In genomic region chr3:51434746-51435323, GRCh38 we compare ENCODE assay signal across 8 cellular contexts. TPM values are rescaled to one million over a fixed set of nuclear protein-coding genes. Genes with fewer than 3 reads are reported as not detected.
DNase-seq lines count a peak whose midpoint lies in the region; ATAC-seq and TF ChIP-seq lines count a peak whose summit lies in the region.

No MANE protein-coding gene starts in this region.

- DNase-seq in NCI-H345 (lab: John Stamatoyannopoulos, UW) = peak; percentile 1
- DNase-seq in NCI-H345 treated with DMSO at 0.1 percent for 48 hours (lab: John Stamatoyannopoulos, UW; ENCODE audit: unreplicated experiment) = no peak
- DNase-seq in Karpas-422 = peak; percentile 86
- peak; percentile 44 for DNase-seq in central memory CD4-positive, alpha-beta T cell
- no peak for DNase-seq in left lobe of liver (ENCODE audit: low spot score)
- peak; percentile 9 to 14 for DNase-seq in stimulated activated CD8-positive, alpha-beta memory T cell treated with anti-CD3 and anti-CD28 coated beads, Interleukin-15, amount 100 ng/mL, for 48 hours (ENCODE audit: low read depth in 2 of 2)

- H3K4me2 ChIP-seq in Karpas-422 (ENCODE audit: low read depth, low read length, poor library complexity, severe bottlenecking) (no peak overlapping the region), SU-DHL-6 (ENCODE audit: low read depth, low read length, poor library complexity, severe bottlenecking) (no peak overlapping the region)

- H3F3A ChIP-seq in SU-DHL-6 (ENCODE audit: insufficient read depth) = 0 out of 2 replicates have a peak, but pooled peaks cover 9% of the 10 kb centered on the region

- H3K9me2 ChIP-seq in Karpas-422 (replicated peaks; ENCODE audit: insufficient read depth, low read length) (no peaks in the 10 kb centered on the region), SU-DHL-6 (replicated peaks; ENCODE audit: insufficient read depth, low read length) (no peaks in the 10 kb centered on the region)

- H3K9ac ChIP-seq in Karpas-422 (ENCODE audit: low read length) = no peak overlapping the region
- no peak overlapping the region for H3K9ac ChIP-seq in SU-DHL-6 (ENCODE audit: low read length)

- no peaks in the 10 kb centered on the region for H4K20me1 ChIP-seq in Karpas-422 (ENCODE audit: insufficient read depth, low read depth, low read length)
- H4K20me1 ChIP-seq in SU-DHL-6 (ENCODE audit: low read depth, low read length) = peaks cover 5% of the 10 kb centered on the region; the same call in 1 of the 2 replicates

- ATAC-seq in left lobe of liver = peak; percentile 97
- no peak for ATAC-seq in GM18519 (IDR thresholded peaks at IDR 0.05; ENCODE audit: low FRiP score, unreplicated experiment)

- TF ChIP-seq CTCF in SU-DHL-6 (IDR thresholded peaks at IDR 0.05; ENCODE audit: insufficient read depth, low read length, poor library complexity, severe bottlenecking) = peak; percentile 59

- H2AFZ ChIP-seq in Karpas-422 (ENCODE audit: low read length) (no peak overlapping the region), SU-DHL-6 (ENCODE audit: low read depth, low read length, severe bottlenecking) (no peak overlapping the region)

- H3K9me3 ChIP-seq in Karpas-422 (ENCODE audit: low read length) (no peaks in the 10 kb centered on the region), SU-DHL-6 (ENCODE audit: insufficient read depth, low read length) (no peaks in the 10 kb centered on the region)

- peaks cover 22% of the 10 kb centered on the region; the same call in 1 of the 2 replicates for H3K36me3 ChIP-seq in Karpas-422 (ENCODE audit: insufficient read depth, low read length)
- H3K36me3 ChIP-seq in SU-DHL-6 (ENCODE audit: low read length) = peaks cover 27% of the 10 kb centered on the region

- H3K79me2 ChIP-seq in Karpas-422 (ENCODE audit: low read length) (peaks cover 16% of the 10 kb centered on the region), SU-DHL-6 (ENCODE audit: insufficient read depth, low read length) (peaks cover 10% of the 10 kb centered on the region; the same call in 1 of the 2 replicates)

- H3K27ac ChIP-seq in Karpas-422 (ENCODE audit: low read length) (no peak overlapping the region), SU-DHL-6 (ENCODE audit: low read depth, low read length) (no peak overlapping the region)

- no peaks in the 10 kb centered on the region for H3K4me1 ChIP-seq in Karpas-422 (ENCODE audit: low read length)

- no peaks in the 10 kb centered on the region for H3K27me3 ChIP-seq in Karpas-422 (ENCODE audit: low read length)
- H3K27me3 ChIP-seq in SU-DHL-6 (ENCODE audit: low read length) = no peaks in the 10 kb centered on the region

- H3K4me3 ChIP-seq in Karpas-422 (ENCODE audit: low read length) (no peak overlapping the region), SU-DHL-6 (ENCODE audit: insufficient read depth, low read length, poor library complexity, severe bottlenecking) (no peak overlapping the region)

RNA-seq across cellular contexts. Expression of gene RBM15B, which starts 43.8 kb away (rescaled TPM):
- 17.1 and 26.1 TPM in 2 replicates for total RNA-seq in Karpas-422 (2014; rRNA removed; shearing (Covaris generic); ENCODE audit: low replicate concordance)
- total RNA-seq in left lobe of liver = 10.3 TPM

RNA-seq across cellular contexts. Expression of gene MANF, which starts 49.7 kb away (rescaled TPM):
- total RNA-seq in Karpas-422 (2014; rRNA removed; shearing (Covaris generic); ENCODE audit: low replicate concordance) = 27.2 and 51.8 TPM in 2 replicates
- 80.9 TPM for total RNA-seq in left lobe of liver

Comparison
In these comparisons a context has a peak if more than half of its experiments do, and no peak if none do; other contexts are left out.
1. DNase-seq: peak in NCI-H345 (single experiment), Karpas-422 (single experiment), central memory CD4-positive, alpha-beta T cell (single experiment) and stimulated activated CD8-positive, alpha-beta memory T cell treated with anti-CD3 and anti-CD28 coated beads, Interleukin-15, amount 100 ng/mL, for 48 hours (2 of 2); none in NCI-H345 treated with DMSO at 0.1 percent for 48 hours (single experiment) and left lobe of liver (single experiment).